In genomic region chr1:172393354-172393753, GRCh38 we compare ENCODE assay signal across 1 cellular context.
TF ChIP-seq lines count a peak whose summit lies in the region.

No MANE protein-coding gene starts in this region.

TF ChIP-seq in GM12878, 131 proteins besides CTCF, POLR2A, EP300 and RAD21 (continued from another document):
- TF ChIP-seq REST (IDR thresholded peaks at IDR 0.05; ENCODE audit: low read depth, low read length), result no peak
- no peak for TF ChIP-seq NRF1 (conservative IDR thresholded peaks at IDR 0.05; ENCODE audit: low read depth, low read length)
- TF ChIP-seq ETV6 (conservative IDR thresholded peaks at IDR 0.05 in 1 of 2, IDR thresholded peaks at IDR 0.05 in 1 of 2; ENCODE audit: borderline replicate concordance in 1 of 2, low read depth in 1 of 2), result no peak
- no peak for TF ChIP-seq ZNF274 (IDR thresholded peaks at IDR 0.05; ENCODE audit: insufficient read depth, insufficient read length)
- no peak for TF ChIP-seq ATF3 (IDR thresholded peaks at IDR 0.05; ENCODE audit: borderline replicate concordance, extremely low read depth, low read depth, low read length)
- TF ChIP-seq BMI1 (IDR thresholded peaks at IDR 0.05; ENCODE audit: borderline replicate concordance), result 0 out of 2 replicates have a peak, but pooled peaks have one; percentile 26
- peak; percentile 53; the same call in 1 of the 3 replicates for TF ChIP-seq POU2F2 (IDR thresholded peaks at IDR 0.05; ENCODE audit: borderline replicate concordance, low read depth, low read length)
- no peak for TF ChIP-seq ESRRA (IDR thresholded peaks at IDR 0.05; ENCODE audit: low read length)
- TF ChIP-seq ELK1 (IDR thresholded peaks at IDR 0.05; ENCODE audit: low read depth, low read length), result no peak
- TF ChIP-seq POLR2AphosphoS5 (IDR thresholded peaks at IDR 0.05; ENCODE audit: low read length), result peak; percentile 60
- no peak for TF ChIP-seq USF1 (IDR thresholded peaks at IDR 0.05; ENCODE audit: borderline replicate concordance, extremely low read length, insufficient read depth, low read depth, low read length)
- no peak for TF ChIP-seq JUND (IDR thresholded peaks at IDR 0.05; ENCODE audit: low read depth, low read length)
- TF ChIP-seq CUX1 (IDR thresholded peaks at IDR 0.05; ENCODE audit: insufficient replicate concordance, low read depth, low read length), result peak; percentile 55
- TF ChIP-seq NR2C2 (IDR thresholded peaks at IDR 0.05; ENCODE audit: borderline replicate concordance, control insufficient read depth, insufficient read length, low read depth), result no peak
- TF ChIP-seq IKZF1 (conservative IDR thresholded peaks at IDR 0.05), result peak; percentile 38
- TF ChIP-seq CEBPB (IDR thresholded peaks at IDR 0.05; ENCODE audit: borderline replicate concordance in 1 of 2, low read depth in 2 of 2, low read length in 2 of 2), result no peak
- no peak for TF ChIP-seq SUZ12 (IDR thresholded peaks at IDR 0.05; ENCODE audit: unreplicated experiment)
- no peak for TF ChIP-seq EZH2 (IDR thresholded peaks at IDR 0.05; ENCODE audit: borderline replicate concordance, control insufficient read depth, low read depth, low read length)
- TF ChIP-seq BACH1 (IDR thresholded peaks at IDR 0.05; ENCODE audit: borderline replicate concordance), result no peak
- peak; percentile 25 for TF ChIP-seq SKIL (IDR thresholded peaks at IDR 0.05; ENCODE audit: low read depth, poor library complexity, severe bottlenecking)
- TF ChIP-seq USF2 (IDR thresholded peaks at IDR 0.05; ENCODE audit: borderline replicate concordance, low read depth, low read length), result no peak
- TF ChIP-seq MEF2B (IDR thresholded peaks at IDR 0.05; ENCODE audit: partially characterized antibody, poor library complexity, severe bottlenecking), result no peak
- no peak for TF ChIP-seq BRCA1 (IDR thresholded peaks at IDR 0.05; ENCODE audit: low read depth, low read length)
- no peak for TF ChIP-seq TCF12 (IDR thresholded peaks at IDR 0.05; ENCODE audit: low read depth, low read length)
